In the genomic region with DNA sequence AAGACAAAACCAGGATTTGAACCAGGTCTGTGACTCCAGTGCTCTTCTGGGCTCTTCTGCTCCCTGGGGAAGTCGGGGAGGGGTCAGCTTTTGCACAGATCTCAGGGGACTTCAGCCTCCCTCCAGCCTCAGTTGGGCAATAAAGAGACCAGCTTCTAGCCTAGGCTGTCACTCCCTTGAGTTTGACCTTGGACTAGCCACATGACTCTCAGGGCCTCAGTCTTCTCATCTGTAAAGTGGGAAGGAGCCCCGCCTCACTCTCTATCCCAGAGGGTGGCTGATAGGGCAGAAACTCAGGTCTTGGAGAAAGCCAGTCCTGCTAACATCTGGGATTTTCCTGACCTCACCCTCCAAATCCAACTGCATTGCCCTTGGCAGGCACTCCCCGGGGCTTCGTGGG, we compare ENCODE assay signal across 2 cellular contexts.
A peak's percentile ranks its signal among the peaks of the same experiment; 100 is the strongest.
TF ChIP-seq lines count a peak whose summit lies in the region.

No MANE protein-coding gene starts in this region.

TF ChIP-seq in HEK293, 187 proteins besides CTCF, POLR2A, EP300 and RAD21:
- TF ChIP-seq SP7 (tag by site-specific recombination; IDR thresholded peaks at IDR 0.05), result no peak
- TF ChIP-seq SCRT1 (tag by site-specific recombination; IDR thresholded peaks at IDR 0.05; ENCODE audit: borderline replicate concordance), result no peak
- TF ChIP-seq ZNF510 (tag by site-specific recombination; IDR thresholded peaks at IDR 0.05; ENCODE audit: insufficient replicate concordance), result no peak
- TF ChIP-seq GLIS1 (tag by site-specific recombination; IDR thresholded peaks at IDR 0.05), result peak; percentile 72; the same call in 1 of the 2 replicates
- TF ChIP-seq ZNF776 (tag by site-specific recombination; IDR thresholded peaks at IDR 0.05; ENCODE audit: borderline replicate concordance), result no peak
- TF ChIP-seq, protein P1, sequence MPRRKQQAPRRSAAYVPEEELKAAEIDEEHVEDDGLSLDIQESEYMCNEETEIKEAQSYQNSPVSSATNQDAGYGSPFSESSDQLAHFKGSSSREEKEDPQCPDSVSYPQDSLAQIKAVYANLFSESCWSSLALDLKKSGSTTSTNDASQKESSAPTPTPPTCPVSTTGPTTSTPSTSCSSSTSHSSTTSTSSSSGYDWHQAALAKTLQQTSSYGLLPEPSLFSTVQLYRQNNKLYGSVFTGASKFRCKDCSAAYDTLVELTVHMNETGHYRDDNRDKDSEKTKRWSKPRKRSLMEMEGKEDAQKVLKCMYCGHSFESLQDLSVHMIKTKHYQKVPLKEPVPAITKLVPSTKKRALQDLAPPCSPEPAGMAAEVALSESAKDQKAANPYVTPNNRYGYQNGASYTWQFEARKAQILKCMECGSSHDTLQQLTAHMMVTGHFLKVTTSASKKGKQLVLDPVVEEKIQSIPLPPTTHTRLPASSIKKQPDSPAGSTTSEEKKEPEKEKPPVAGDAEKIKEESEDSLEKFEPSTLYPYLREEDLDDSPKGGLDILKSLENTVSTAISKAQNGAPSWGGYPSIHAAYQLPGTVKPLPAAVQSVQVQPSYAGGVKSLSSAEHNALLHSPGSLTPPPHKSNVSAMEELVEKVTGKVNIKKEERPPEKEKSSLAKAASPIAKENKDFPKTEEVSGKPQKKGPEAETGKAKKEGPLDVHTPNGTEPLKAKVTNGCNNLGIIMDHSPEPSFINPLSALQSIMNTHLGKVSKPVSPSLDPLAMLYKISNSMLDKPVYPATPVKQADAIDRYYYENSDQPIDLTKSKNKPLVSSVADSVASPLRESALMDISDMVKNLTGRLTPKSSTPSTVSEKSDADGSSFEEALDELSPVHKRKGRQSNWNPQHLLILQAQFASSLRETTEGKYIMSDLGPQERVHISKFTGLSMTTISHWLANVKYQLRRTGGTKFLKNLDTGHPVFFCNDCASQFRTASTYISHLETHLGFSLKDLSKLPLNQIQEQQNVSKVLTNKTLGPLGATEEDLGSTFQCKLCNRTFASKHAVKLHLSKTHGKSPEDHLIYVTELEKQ (tag by site-specific recombination; IDR thresholded peaks at IDR 0.05; ENCODE audit: borderline replicate concordance), result no peak
- TF ChIP-seq SETDB1 (IDR thresholded peaks at IDR 0.05; ENCODE audit: insufficient read length, low read length), result no peak
- TF ChIP-seq KLF8 (tag by site-specific recombination; IDR thresholded peaks at IDR 0.05), result 0 out of 2 replicates have a peak, but pooled peaks have one; percentile 32
- no peak for TF ChIP-seq ZNF660 (tag by site-specific recombination; IDR thresholded peaks at IDR 0.05)
- TF ChIP-seq, protein P2, sequence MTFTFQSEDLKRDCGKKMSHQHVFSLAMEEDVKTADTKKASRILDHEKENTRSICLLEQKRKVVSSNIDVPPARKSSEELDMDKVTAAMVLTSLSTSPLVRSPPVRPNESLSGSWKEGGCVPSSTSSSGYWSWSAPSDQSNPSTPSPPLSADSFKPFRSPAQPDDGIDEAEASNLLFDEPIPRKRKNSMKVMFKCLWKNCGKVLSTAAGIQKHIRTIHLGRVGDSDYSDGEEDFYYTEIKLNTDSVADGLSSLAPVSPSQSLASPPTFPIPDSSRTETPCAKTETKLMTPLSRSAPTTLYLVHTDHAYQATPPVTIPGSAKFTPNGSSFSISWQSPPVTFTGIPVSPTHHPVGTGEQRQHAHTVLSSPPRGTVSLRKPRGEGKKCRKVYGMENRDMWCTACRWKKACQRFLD (tag by site-specific recombination; IDR thresholded peaks at IDR 0.05), result no peak
- TF ChIP-seq ZNF76 (tag by site-specific recombination; IDR thresholded peaks at IDR 0.05; ENCODE audit: borderline replicate concordance, low read depth), result no peak
- TF ChIP-seq ZNF529 (tag by site-specific recombination; IDR thresholded peaks at IDR 0.05; ENCODE audit: insufficient replicate concordance), result no peak

TF ChIP-seq in K562, 482 proteins besides CTCF, POLR2A, EP300 and RAD21:
- TF ChIP-seq, protein P3, sequence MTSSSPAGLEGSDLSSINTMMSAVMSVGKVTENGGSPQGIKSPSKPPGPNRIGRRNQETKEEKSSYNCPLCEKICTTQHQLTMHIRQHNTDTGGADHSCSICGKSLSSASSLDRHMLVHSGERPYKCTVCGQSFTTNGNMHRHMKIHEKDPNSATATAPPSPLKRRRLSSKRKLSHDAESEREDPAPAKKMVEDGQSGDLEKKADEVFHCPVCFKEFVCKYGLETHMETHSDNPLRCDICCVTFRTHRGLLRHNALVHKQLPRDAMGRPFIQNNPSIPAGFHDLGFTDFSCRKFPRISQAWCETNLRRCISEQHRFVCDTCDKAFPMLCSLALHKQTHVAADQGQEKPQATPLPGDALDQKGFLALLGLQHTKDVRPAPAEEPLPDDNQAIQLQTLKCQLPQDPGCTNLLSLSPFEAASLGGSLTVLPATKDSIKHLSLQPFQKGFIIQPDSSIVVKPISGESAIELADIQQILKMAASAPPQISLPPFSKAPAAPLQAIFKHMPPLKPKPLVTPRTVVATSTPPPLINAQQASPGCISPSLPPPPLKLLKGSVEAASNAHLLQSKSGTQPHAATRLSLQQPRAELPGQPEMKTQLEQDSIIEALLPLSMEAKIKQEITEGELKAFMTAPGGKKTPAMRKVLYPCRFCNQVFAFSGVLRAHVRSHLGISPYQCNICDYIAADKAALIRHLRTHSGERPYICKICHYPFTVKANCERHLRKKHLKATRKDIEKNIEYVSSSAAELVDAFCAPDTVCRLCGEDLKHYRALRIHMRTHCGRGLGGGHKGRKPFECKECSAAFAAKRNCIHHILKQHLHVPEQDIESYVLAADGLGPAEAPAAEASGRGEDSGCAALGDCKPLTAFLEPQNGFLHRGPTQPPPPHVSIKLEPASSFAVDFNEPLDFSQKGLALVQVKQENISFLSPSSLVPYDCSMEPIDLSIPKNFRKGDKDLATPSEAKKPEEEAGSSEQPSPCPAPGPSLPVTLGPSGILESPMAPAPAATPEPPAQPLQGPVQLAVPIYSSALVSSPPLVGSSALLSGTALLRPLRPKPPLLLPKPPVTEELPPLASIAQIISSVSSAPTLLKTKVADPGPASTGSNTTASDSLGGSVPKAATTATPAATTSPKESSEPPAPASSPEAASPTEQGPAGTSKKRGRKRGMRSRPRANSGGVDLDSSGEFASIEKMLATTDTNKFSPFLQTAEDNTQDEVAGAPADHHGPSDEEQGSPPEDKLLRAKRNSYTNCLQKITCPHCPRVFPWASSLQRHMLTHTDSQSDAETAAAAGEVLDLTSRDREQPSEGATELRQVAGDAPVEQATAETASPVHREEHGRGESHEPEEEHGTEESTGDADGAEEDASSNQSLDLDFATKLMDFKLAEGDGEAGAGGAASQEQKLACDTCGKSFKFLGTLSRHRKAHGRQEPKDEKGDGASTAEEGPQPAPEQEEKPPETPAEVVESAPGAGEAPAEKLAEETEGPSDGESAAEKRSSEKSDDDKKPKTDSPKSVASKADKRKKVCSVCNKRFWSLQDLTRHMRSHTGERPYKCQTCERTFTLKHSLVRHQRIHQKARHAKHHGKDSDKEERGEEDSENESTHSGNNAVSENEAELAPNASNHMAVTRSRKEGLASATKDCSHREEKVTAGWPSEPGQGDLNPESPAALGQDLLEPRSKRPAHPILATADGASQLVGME (CRISPR knock-in tag; IDR thresholded peaks at IDR 0.05), result no peak
- TF ChIP-seq, protein P4, sequence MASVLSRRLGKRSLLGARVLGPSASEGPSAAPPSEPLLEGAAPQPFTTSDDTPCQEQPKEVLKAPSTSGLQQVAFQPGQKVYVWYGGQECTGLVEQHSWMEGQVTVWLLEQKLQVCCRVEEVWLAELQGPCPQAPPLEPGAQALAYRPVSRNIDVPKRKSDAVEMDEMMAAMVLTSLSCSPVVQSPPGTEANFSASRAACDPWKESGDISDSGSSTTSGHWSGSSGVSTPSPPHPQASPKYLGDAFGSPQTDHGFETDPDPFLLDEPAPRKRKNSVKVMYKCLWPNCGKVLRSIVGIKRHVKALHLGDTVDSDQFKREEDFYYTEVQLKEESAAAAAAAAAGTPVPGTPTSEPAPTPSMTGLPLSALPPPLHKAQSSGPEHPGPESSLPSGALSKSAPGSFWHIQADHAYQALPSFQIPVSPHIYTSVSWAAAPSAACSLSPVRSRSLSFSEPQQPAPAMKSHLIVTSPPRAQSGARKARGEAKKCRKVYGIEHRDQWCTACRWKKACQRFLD (CRISPR knock-in tag; IDR thresholded peaks at IDR 0.05), result no peak
- TF ChIP-seq, protein P5, sequence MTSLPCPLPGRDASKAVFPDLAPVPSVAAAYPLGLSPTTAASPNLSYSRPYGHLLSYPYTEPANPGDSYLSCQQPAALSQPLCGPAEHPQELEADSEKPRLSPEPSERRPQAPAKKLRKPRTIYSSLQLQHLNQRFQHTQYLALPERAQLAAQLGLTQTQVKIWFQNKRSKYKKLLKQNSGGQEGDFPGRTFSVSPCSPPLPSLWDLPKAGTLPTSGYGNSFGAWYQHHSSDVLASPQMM (CRISPR knock-in tag; IDR thresholded peaks at IDR 0.05), result no peak
- TF ChIP-seq TGIF2 (CRISPR knock-in tag; IDR thresholded peaks at IDR 0.05) (no peak), ZNF780A (CRISPR knock-in tag; IDR thresholded peaks at IDR 0.05) (no peak), KDM5B (IDR thresholded peaks at IDR 0.05; ENCODE audit: insufficient replicate concordance, low read depth, low read length) (no peak), RFX7 (CRISPR knock-in tag; IDR thresholded peaks at IDR 0.05) (no peak), CEBPB (tag; IDR thresholded peaks at IDR 0.05) (no peak), DIDO1 (tag; IDR thresholded peaks at IDR 0.05; ENCODE audit: low read depth) (no peak), TBL1XR1 (IDR thresholded peaks at IDR 0.05; ENCODE audit: low read length in 2 of 2) (no peak), HDAC2 (IDR thresholded peaks at IDR 0.05) (no peak), KDM1A (IDR thresholded peaks at IDR 0.05) (peak in 1 of 2 experiments; percentile 25; a peak in 1 of 4 replicates), PYGO2 (tag; IDR thresholded peaks at IDR 0.05) (no peak), RBM25 (IDR thresholded peaks at IDR 0.05; ENCODE audit: low read depth, low read length, severe bottlenecking) (peak; percentile 68), ZNF57 (CRISPR knock-in tag; IDR thresholded peaks at IDR 0.05) (no peak), ESRRA (IDR thresholded peaks at IDR 0.05; ENCODE audit: borderline replicate concordance, low read depth) (0 out of 2 replicates have a peak, but pooled peaks have one; percentile 11), GABPA (tag; conservative IDR thresholded peaks at IDR 0.05; ENCODE audit: low read depth) (no peak)
- TF ChIP-seq, protein P6, sequence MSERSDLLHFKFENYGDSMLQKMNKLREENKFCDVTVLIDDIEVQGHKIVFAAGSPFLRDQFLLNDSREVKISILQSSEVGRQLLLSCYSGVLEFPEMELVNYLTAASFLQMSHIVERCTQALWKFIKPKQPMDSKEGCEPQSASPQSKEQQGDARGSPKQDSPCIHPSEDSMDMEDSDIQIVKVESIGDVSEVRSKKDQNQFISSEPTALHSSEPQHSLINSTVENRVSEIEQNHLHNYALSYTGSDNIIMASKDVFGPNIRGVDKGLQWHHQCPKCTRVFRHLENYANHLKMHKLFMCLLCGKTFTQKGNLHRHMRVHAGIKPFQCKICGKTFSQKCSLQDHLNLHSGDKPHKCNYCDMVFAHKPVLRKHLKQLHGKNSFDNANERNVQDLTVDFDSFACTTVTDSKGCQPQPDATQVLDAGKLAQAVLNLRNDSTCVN (CRISPR knock-in tag; IDR thresholded peaks at IDR 0.05), result no peak
- TF ChIP-seq, protein P7, sequence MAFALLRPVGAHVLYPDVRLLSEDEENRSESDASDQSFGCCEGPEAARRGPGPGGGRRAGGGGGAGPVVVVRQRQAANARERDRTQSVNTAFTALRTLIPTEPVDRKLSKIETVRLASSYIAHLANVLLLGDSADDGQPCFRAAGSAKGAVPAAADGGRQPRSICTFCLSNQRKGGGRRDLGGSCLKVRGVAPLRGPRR (CRISPR knock-in tag; IDR thresholded peaks at IDR 0.05), result no peak
